13 cellular contexts compared by ENCODE assay signal in genomic region chr5:173885054-173885443, GRCh38. TPM values are rescaled to one million over a fixed set of nuclear protein-coding genes. Genes with fewer than 3 reads are reported as not detected.
DNase-seq lines count a peak whose midpoint lies in the region; ATAC-seq and TF ChIP-seq lines count a peak whose summit lies in the region.
"Had no signal": no experiment of that assay in that cellular context is flagged by ENCODE, and none has a peak within 500 bp of the region (broad histone marks: within the 10 kb centered on the region; RNA-seq: fewer than 3 reads in every experiment).

No MANE protein-coding gene starts in this region.

- peak overlapping the region; percentile 35 for H3K27ac ChIP-seq in OCI-LY7 (ENCODE audit: low read depth, low read length, poor library complexity, severe bottlenecking)
- peak overlapping the region; percentile 39 for H3K27ac ChIP-seq in epithelial cell of prostate
- peak overlapping the region; percentile 56 to 94 (median 90) for H3K27ac ChIP-seq in stomach

- H3K27me3 ChIP-seq in stomach = no peaks in the 10 kb centered on the region

- TF ChIP-seq EP300 in stomach (IDR thresholded peaks at IDR 0.05) = no peak

- no peak overlapping the region for H3K4me3 ChIP-seq in OCI-LY7 (ENCODE audit: low read depth, low read length, poor library complexity, severe bottlenecking)
- H3K4me3 ChIP-seq in stomach = no peak overlapping the region

- H3K9me3 Mint-ChIP-seq in activated CD4-positive, alpha-beta memory T cell treated with anti-CD3 and anti-CD28 coated beads, Interleukin-2, amount 10 ng/mL, durations not matched to agents 7 days and 5 days = peaks cover 14% of the 10 kb centered on the region
- H3K9me3 Mint-ChIP-seq in activated CD4-positive, alpha-beta memory T cell treated with anti-CD3 and anti-CD28 coated beads for 36 hours = peaks cover 9% of the 10 kb centered on the region
- H3K9me3 Mint-ChIP-seq: nephron progenitor cell had no signal

- peaks cover 19% of the 10 kb centered on the region; the same call in 1 of the 2 replicates for H3K79me2 ChIP-seq in OCI-LY7 (ENCODE audit: insufficient read depth, low read depth, low read length)

- DNase-seq in activated CD4-positive, alpha-beta memory T cell treated with anti-CD3 and anti-CD28 coated beads, Interleukin-2, amount 10 ng/mL, durations not matched to agents 7 days and 5 days = no peak
- no peak for DNase-seq in activated CD4-positive, alpha-beta memory T cell treated with anti-CD3 and anti-CD28 coated beads for 36 hours
- DNase-seq in OCI-LY7 (ENCODE audit: low spot score) (no peak), epithelial cell of prostate (ENCODE audit: low read depth, low spot score) (no peak), stomach (no peak), HK-2 (ENCODE audit: unreplicated experiment) (no peak)
- DNase-seq in stimulated activated CD4-positive, alpha-beta T cell treated with anti-CD3 and anti-CD28 coated beads, Interleukin-1b, Interleukin-23, amount 100 ng/mL, for 48 hours = no peak
- DNase-seq: DMS79, NCI-H187 treated with DMSO at 0.1 percent for 48 hours, nephron progenitor cell had no signal

- no peak for TF ChIP-seq CTCF in OCI-LY7 (conservative IDR thresholded peaks at IDR 0.05; ENCODE audit: low read length)
- no peak for TF ChIP-seq CTCF in stomach (IDR thresholded peaks at IDR 0.05)

- peak overlapping the region; percentile 82 for H3K27ac Mint-ChIP-seq in activated CD4-positive, alpha-beta memory T cell treated with anti-CD3 and anti-CD28 coated beads, Interleukin-2, amount 10 ng/mL, durations not matched to agents 7 days and 5 days
- H3K27ac Mint-ChIP-seq in activated CD4-positive, alpha-beta memory T cell treated with anti-CD3 and anti-CD28 coated beads for 36 hours = no peak overlapping the region
- H3K27ac Mint-ChIP-seq: activated T-cell treated with anti-CD3 and anti-CD28 coated beads, Interleukin-2, amount 50 U/mL, for 72 hours; nephron progenitor cell; WTC11 had no signal

- H3K9me3 ChIP-seq in OCI-LY7 (ENCODE audit: low read length) = peaks cover 11% of the 10 kb centered on the region; the same call in 1 of the 2 replicates
- H3K9me3 ChIP-seq in stomach = no peaks in the 10 kb centered on the region

- no peaks in the 10 kb centered on the region; the same call in 1 of the 2 replicates for H3K36me3 ChIP-seq in OCI-LY7 (ENCODE audit: insufficient read depth, low read length)
- no peaks in the 10 kb centered on the region for H3K36me3 ChIP-seq in stomach

- no peaks in the 10 kb centered on the region for H3K9me2 ChIP-seq in OCI-LY7 (ENCODE audit: insufficient read depth, low read length)

- H3K4me1 ChIP-seq in OCI-LY7 (ENCODE audit: insufficient read depth, low read length, poor library complexity, severe bottlenecking) (peaks cover 52% of the 10 kb centered on the region), stomach (peaks cover 21 to 53% (median 39%) of the 10 kb centered on the region in 4 donors)

- H4K20me1 ChIP-seq in OCI-LY7 (ENCODE audit: insufficient read depth, low read length) = no peaks in the 10 kb centered on the region

- peaks cover 33% of the 10 kb centered on the region for H3K36me3 Mint-ChIP-seq in activated CD4-positive, alpha-beta memory T cell treated with anti-CD3 and anti-CD28 coated beads, Interleukin-2, amount 10 ng/mL, durations not matched to agents 7 days and 5 days (ENCODE audit: low read depth)
- peaks cover 4% of the 10 kb centered on the region for H3K36me3 Mint-ChIP-seq in activated CD4-positive, alpha-beta memory T cell treated with anti-CD3 and anti-CD28 coated beads for 36 hours
- H3K36me3 Mint-ChIP-seq: WTC11 had no signal

- TF ChIP-seq POLR2A in stomach (IDR thresholded peaks at IDR 0.05) = no peak

- no peak overlapping the region for H3K4me3 Mint-ChIP-seq in activated CD4-positive, alpha-beta memory T cell treated with anti-CD3 and anti-CD28 coated beads, Interleukin-2, amount 10 ng/mL, durations not matched to agents 7 days and 5 days
- H3K4me3 Mint-ChIP-seq in activated CD4-positive, alpha-beta memory T cell treated with anti-CD3 and anti-CD28 coated beads for 36 hours = no peak overlapping the region
- H3K4me3 Mint-ChIP-seq: nephron progenitor cell, WTC11 had no signal

- H3K4me1 Mint-ChIP-seq in activated CD4-positive, alpha-beta memory T cell treated with anti-CD3 and anti-CD28 coated beads, Interleukin-2, amount 10 ng/mL, durations not matched to agents 7 days and 5 days = peaks cover 65% of the 10 kb centered on the region
- peaks cover 52% of the 10 kb centered on the region for H3K4me1 Mint-ChIP-seq in activated CD4-positive, alpha-beta memory T cell treated with anti-CD3 and anti-CD28 coated beads for 36 hours (ENCODE audit: low read depth)

- intact Hi-C loops in activated CD4-positive, alpha-beta memory T cell treated with anti-CD3 and anti-CD28 coated beads for 36 hours (cut with micrococcal nuclease) = loop anchor here (5.0 kb wide), 4 partner anchors 63 to 828 kb away; partner anchors contain the start of gene CREBRF
- intact Hi-C loops in OCI-LY7 (cut with micrococcal nuclease; ENCODE audit: unreplicated experiment) = no loop called here
- intact Hi-C loops in stomach (cut with DNase I; ENCODE audit: low total_unique reads) = no loop called here

- H3K4me2 ChIP-seq in OCI-LY7 (ENCODE audit: low read length) = peak overlapping the region; percentile 51; the same call in 1 of the 2 replicates

- POLR2A ChIA-PET in activated CD4-positive, alpha-beta memory T cell treated with anti-CD3 and anti-CD28 coated beads, Interleukin-2, amount 10 ng/mL, durations not matched to agents 7 days and 5 days (lab: Charles Lee) = interaction anchor here (1.0 to 2.3 kb wide), 9 partner anchors 23 to 901 kb away, joined by 3 to 15 read pairs (median 4); partner anchors contain the start of gene ATP6V0E1
- POLR2A ChIA-PET in activated CD4-positive, alpha-beta memory T cell treated with anti-CD3 and anti-CD28 coated beads for 36 hours (lab: Charles Lee) = no interaction called here
- POLR2A ChIA-PET in OCI-LY7 (lab: Charles Lee) = interaction anchor here (0.6 to 3.8 kb wide), 21 partner anchors 9 to 1358 kb away, joined by 3 to 27 read pairs (median 4); no protein-coding TSS in a partner anchor

- no TSS peak for BruUV-seq in OCI-LY7 (replicated peaks; lab: Mats Ljungman, UMichigan)

- H3K27me3 Mint-ChIP-seq in activated CD4-positive, alpha-beta memory T cell treated with anti-CD3 and anti-CD28 coated beads, Interleukin-2, amount 10 ng/mL, durations not matched to agents 7 days and 5 days = no peaks in the 10 kb centered on the region
- no peaks in the 10 kb centered on the region for H3K27me3 Mint-ChIP-seq in activated CD4-positive, alpha-beta memory T cell treated with anti-CD3 and anti-CD28 coated beads for 36 hours

- 75 to 89% (median 78%) methylated on average over 1 of the region's 1 CpG for WGBS in stomach, 5 donors

- no peak for ATAC-seq in HG03108 (IDR thresholded peaks at IDR 0.05; ENCODE audit: unreplicated experiment)
- ATAC-seq: activated T-cell treated with anti-CD3 and anti-CD28 coated beads, Interleukin-2, amount 50 U/mL, for 72 hours; WTC11 had no signal

- peak overlapping the region; percentile 35; the same call in 1 of the 2 replicates for H2AFZ ChIP-seq in OCI-LY7 (ENCODE audit: low read length)

- CTCF ChIA-PET in activated CD4-positive, alpha-beta memory T cell treated with anti-CD3 and anti-CD28 coated beads, Interleukin-2, amount 10 ng/mL, durations not matched to agents 7 days and 5 days (lab: Charles Lee) = interaction anchor here (0.8 to 2.4 kb wide), 8 partner anchors 12 to 269 kb away, joined by 3 to 17 read pairs (median 4); partner anchors contain the start of gene BOD1
- CTCF ChIA-PET in activated CD4-positive, alpha-beta memory T cell treated with anti-CD3 and anti-CD28 coated beads for 36 hours (lab: Charles Lee) = interaction anchor here (1.4 to 2.6 kb wide), 4 partner anchors 11 to 269 kb away, joined by 4 to 8 read pairs (median 4); partner anchors contain the start of gene BOD1
- CTCF ChIA-PET in OCI-LY7 (lab: Charles Lee; ENCODE audit: unreplicated experiment) = interaction anchor here (0.8 to 1.6 kb wide), 5 partner anchors 10 to 139 kb away, joined by 3 to 4 read pairs (median 3); no protein-coding TSS in a partner anchor

RNA-seq across cellular contexts. Expression of gene CPEB4, which starts 3.1 kb away (rescaled TPM):
- total RNA-seq in activated CD4-positive, alpha-beta memory T cell treated with anti-CD3 and anti-CD28 coated beads, Interleukin-2, amount 10 ng/mL, durations not matched to agents 7 days and 5 days = 10 to 100 TPM; 17.3 to 19.5 TPM
- 10 to 100 TPM; 11.4 to 11.9 TPM for total RNA-seq in activated CD4-positive, alpha-beta memory T cell treated with anti-CD3 and anti-CD28 coated beads for 36 hours
- total RNA-seq in OCI-LY7 (2014; rRNA removed; shearing (Covaris generic)) = 11.8 and 12.6 TPM in 2 replicates
- total RNA-seq in OCI-LY7 (2022) (21.5 and 31.8 TPM in 2 replicates), stomach (100 to 1,000 TPM in 1 of 5 donors, 10 to 100 TPM in 3, 1 to 10 TPM in 1; 6.7 to 115 (median 61.0) TPM)
- 10 to 100 TPM in 1 of 3 donors, 1 to 10 TPM in 2; 3.5 to 14.5 (median 8.3) TPM for polyA plus RNA-seq in stomach

Comparison
In these comparisons a context has a peak if more than half of its experiments do, and no peak if none do; other contexts are left out.
1. H3K27ac ChIP-seq: peak in every context shown above with its lines; median percentile 90 in stomach; 39 in epithelial cell of prostate; 35 in OCI-LY7.